In genomic region chr3:178318440-178318839, GRCh38 we compare ENCODE assay signal across 29 cellular contexts.
"Had no signal": no experiment of that assay in that cellular context is flagged by ENCODE, and none has a peak within 500 bp of the region (broad histone marks: within the 10 kb centered on the region; RNA-seq: fewer than 3 reads in every experiment).

No MANE protein-coding gene starts in this region.

- H3K27ac Mint-ChIP-seq: immature natural killer cell; naive thymus-derived CD4-positive, alpha-beta T cell; natural killer cell treated with Interleukin-12 subunit alpha and Interleukin-12 subunit beta and Interleukin-15 and Interleukin-18, amount 100 ng/mL, for 72 hours; neural progenitor cell; stimulated activated naive B cell treated with anti-CD40 and anti-IgM and Interleukin-4, amounts not matched to agents 10 μg/mL and 1 μg/mL and 100 μg/mL, for 72 hours had no signal

- H3K27me3 ChIP-seq: left lung, neural progenitor cell, neutrophil, stomach, testis, thyroid gland, transverse colon, upper lobe of left lung, vagina had no signal

- H3K4me1 ChIP-seq: left lung, neural progenitor cell had no signal

- H3K27ac ChIP-seq: left lung, neural progenitor cell, neutrophil, parathyroid adenoma, skin epidermis, stomach, testis, transverse colon, upper lobe of left lung, vagina had no signal

- ATAC-seq: left lung; mucosa of descending colon; naive thymus-derived CD4-positive, alpha-beta T cell; natural killer cell treated with Interleukin-12 subunit alpha and Interleukin-12 subunit beta and Interleukin-15 and Interleukin-18, amount 100 ng/mL, for 72 hours; right cardiac atrium; sciatic nerve; stimulated activated naive B cell treated with anti-CD40 and anti-IgM and Interleukin-4, amounts not matched to agents 10 μg/mL and 1 μg/mL and 100 μg/mL, for 72 hours; stimulated activated naive CD8-positive, alpha-beta T cell treated with anti-CD3 and anti-CD28 coated beads, Interleukin-15, Interleukin-2, amounts not matched to agents 100 U/mL and 50 U/mL, for 24 hours had no signal

- H3K27me3 Mint-ChIP-seq: naive thymus-derived CD4-positive, alpha-beta T cell; stimulated activated naive B cell treated with anti-CD40 and anti-IgM and Interleukin-4, amounts not matched to agents 10 μg/mL and 1 μg/mL and 100 μg/mL, for 72 hours had no signal

- H3K36me3 ChIP-seq: left lung, neural progenitor cell, neutrophil, stomach, thyroid gland, transverse colon, upper lobe of left lung, vagina had no signal

- DNase-seq: immature natural killer cell; kidney; left colon; left lung; midbrain; mucosa of descending colon; naive thymus-derived CD4-positive, alpha-beta T cell; occipital lobe; retina; right cardiac atrium; stimulated activated CD4-positive, alpha-beta T cell treated with anti-CD3 and anti-CD28 coated beads, Interleukin-12 subunit alpha, Interleukin-12 subunit beta, amount 100 ng/mL, for 4 hours; stimulated activated CD4-positive, alpha-beta T cell treated with anti-CD3 and anti-CD28 coated beads, Interleukin-15, amount 100 ng/mL, for 24 hours; stimulated activated CD4-positive, alpha-beta T cell treated with anti-CD3 and anti-CD28 coated beads, Interleukin-2, amount 100 ng/mL, for 24 hours; stimulated activated CD4-positive, alpha-beta T cell treated with anti-CD3 and anti-CD28 coated beads, Interleukin-4, amount 100 ng/mL, for 1 hour; stimulated activated naive B cell treated with anti-CD40 and anti-IgM and Interleukin-4, amounts not matched to agents 10 μg/mL and 1 μg/mL and 100 μg/mL, for 72 hours; stimulated activated naive CD8-positive, alpha-beta T cell treated with anti-CD3 and anti-CD28 coated beads, Interleukin-15, Interleukin-2, amounts not matched to agents 100 U/mL and 50 U/mL, for 24 hours; stomach; testis; thyroid gland; transverse colon; upper lobe of left lung had no signal

- H3K4me3 ChIP-seq: left lung, lung, mucosa of descending colon, neural progenitor cell, skin epidermis, stomach, testis, thyroid gland, transverse colon, upper lobe of left lung, vagina had no signal

- H3K36me3 Mint-ChIP-seq: immature natural killer cell; naive thymus-derived CD4-positive, alpha-beta T cell; natural killer cell treated with Interleukin-12 subunit alpha and Interleukin-12 subunit beta and Interleukin-15 and Interleukin-18, amount 100 ng/mL, for 72 hours; neural progenitor cell; stimulated activated naive B cell treated with anti-CD40 and anti-IgM and Interleukin-4, amounts not matched to agents 10 μg/mL and 1 μg/mL and 100 μg/mL, for 72 hours had no signal

- H3K9me3 Mint-ChIP-seq: immature natural killer cell; naive thymus-derived CD4-positive, alpha-beta T cell; natural killer cell treated with Interleukin-12 subunit alpha and Interleukin-12 subunit beta and Interleukin-15 and Interleukin-18, amount 100 ng/mL, for 72 hours; neural progenitor cell had no signal

- H3K4me1 Mint-ChIP-seq: immature natural killer cell; naive thymus-derived CD4-positive, alpha-beta T cell; stimulated activated naive B cell treated with anti-CD40 and anti-IgM and Interleukin-4, amounts not matched to agents 10 μg/mL and 1 μg/mL and 100 μg/mL, for 72 hours had no signal

- H3K4me3 Mint-ChIP-seq: immature natural killer cell; naive thymus-derived CD4-positive, alpha-beta T cell; natural killer cell treated with Interleukin-12 subunit alpha and Interleukin-12 subunit beta and Interleukin-15 and Interleukin-18, amount 100 ng/mL, for 72 hours; neural progenitor cell; stimulated activated naive B cell treated with anti-CD40 and anti-IgM and Interleukin-4, amounts not matched to agents 10 μg/mL and 1 μg/mL and 100 μg/mL, for 72 hours had no signal

- H3K9me3 ChIP-seq: left lung, mucosa of descending colon, neutrophil, stomach, testis, thyroid gland, transverse colon, upper lobe of left lung, vagina had no signal
